8 cellular contexts compared by ENCODE assay signal in genomic region chr3:119676771-119677640, GRCh38. TPM values are rescaled to one million over a fixed set of nuclear protein-coding genes. Genes with fewer than 3 reads are reported as not detected.
DNase-seq lines count a peak whose midpoint lies in the region; ATAC-seq and TF ChIP-seq lines count a peak whose summit lies in the region.

COX17 (minus strand) TSS chr3:119677406; CDS start chr3:119677310, 96 bp downstream.

- POLR2A ChIA-PET in CD8-positive, alpha-beta T cell (lab: Charles Lee), result interaction anchor here (0.7 to 1.7 kb wide), 2 partner anchors 213 to 419 kb away, joined by 3 to 7 read pairs; partner anchors contain the start of gene TMEM39A

- peak within 1 kb of the TSS; percentile 87 for H3K4me3 Mint-ChIP-seq in CD8-positive, alpha-beta T cell

- H3K9me3 ChIP-seq in CD8-positive, alpha-beta T cell (ENCODE audit: low read length), result no peaks in the 10 kb centered on the region

- DNase-seq in CD8-positive, alpha-beta T cell, result peak; percentile 92 to 98 (median 96)
- DNase-seq in HS-5 (ENCODE audit: low read depth) (peak; percentile 85), lung microvascular endothelial cell (ENCODE audit: low read depth in 2 of 2) (peak; percentile 94 to 95)
- DNase-seq in NK-92 treated with Interleukin-12 subunit alpha and Interleukin-12 subunit beta, amount 100 ng/mL, for 24 hours (lab: John Stamatoyannopoulos, UW), result peak; percentile 96
- DNase-seq in activated CD8-positive, alpha-beta memory T cell treated with anti-CD3 and anti-CD28 coated beads for 24 hours, result peak; percentile 94
- DNase-seq in effector CD8-positive, alpha-beta T cell (lab: John Stamatoyannopoulos, UW), result peak; percentile 93
- DNase-seq in stimulated activated CD4-positive, alpha-beta T cell treated with anti-CD3 and anti-CD28 coated beads, TNF-alpha, amount 100 ng/mL, for 48 hours (ENCODE audit: low read depth in 3 of 3), result peak; percentile 87 to 94 (median 90)

- intact Hi-C loops in CD8-positive, alpha-beta T cell (cut with DNase I, micrococcal nuclease), result loop anchor here (1.0 to 10.0 kb wide), 12 partner anchors 25 to 1870 kb away; partner anchors contain the start of genes LRRC58 (in 2 of the 2), POLQ (in 2 of the 2), TIMMDC1 (in 2 of the 2) and B4GALT4 (in 1 of the 2)

- peaks cover 6% of the 10 kb centered on the region for H3K36me3 ChIP-seq in CD8-positive, alpha-beta T cell (ENCODE audit: insufficient read depth, low read length)

- H3K4me1 Mint-ChIP-seq in CD8-positive, alpha-beta T cell (ENCODE audit: low read depth), result peaks cover 35% of the 10 kb centered on the region

- peak within 1 kb of the TSS; percentile 49 for H3K27ac ChIP-seq in CD8-positive, alpha-beta T cell (ENCODE audit: low read depth, low read length)

- no peaks in the 10 kb centered on the region for H3K27me3 ChIP-seq in CD8-positive, alpha-beta T cell (ENCODE audit: insufficient read depth, low read length)

- peak; percentile 86 for ATAC-seq in CD8-positive, alpha-beta T cell
- peak; percentile 91 for ATAC-seq in GM19468 (IDR thresholded peaks at IDR 0.05; ENCODE audit: extremely low read depth, unreplicated experiment)

- CTCF ChIA-PET in CD8-positive, alpha-beta T cell (lab: Charles Lee), result no interaction called here

- TF ChIP-seq CTCF in CD8-positive, alpha-beta T cell (IDR thresholded peaks at IDR 0.05), result no peak

- no peaks in the 10 kb centered on the region for H3K9me3 Mint-ChIP-seq in CD8-positive, alpha-beta T cell

- H3K4me1 ChIP-seq in CD8-positive, alpha-beta T cell (ENCODE audit: insufficient read depth, low read length), result peaks cover 20% of the 10 kb centered on the region

- H3K27ac Mint-ChIP-seq in CD8-positive, alpha-beta T cell, result peak within 1 kb of the TSS; percentile 96

- peaks cover 28% of the 10 kb centered on the region for H3K36me3 Mint-ChIP-seq in CD8-positive, alpha-beta T cell

- H3K4me3 ChIP-seq in CD8-positive, alpha-beta T cell (ENCODE audit: low read depth, low read length), result peak within 1 kb of the TSS; percentile 26

- no peaks in the 10 kb centered on the region for H3K27me3 Mint-ChIP-seq in CD8-positive, alpha-beta T cell (ENCODE audit: low read depth)

RNA-seq across cellular contexts. Expression of gene COX17, which starts in this region (rescaled TPM):
- 10 to 100 TPM; 22.4 to 23.2 TPM for total RNA-seq in CD8-positive, alpha-beta T cell
- total RNA-seq in lung microvascular endothelial cell, result 16.8 and 42.9 TPM in 2 replicates

Comparison
In these comparisons a context has a peak if more than half of its experiments do, and no peak if none do; other contexts are left out.
1. Peak in every context shown above with its lines: DNase-seq, ATAC-seq, H3K4me3 ChIP-seq and H3K27ac ChIP-seq.